Comparison of ENCODE assay signal across 11 cellular contexts in genomic region chr21:14850394-14850793, GRCh38.
"Had no signal": no experiment of that assay in that cellular context is flagged by ENCODE, and none has a peak within 500 bp of the region (broad histone marks: within the 10 kb centered on the region; RNA-seq: fewer than 3 reads in every experiment).

No MANE protein-coding gene starts in this region.

- H3K27ac Mint-ChIP-seq: activated naive CD4-positive, alpha-beta T cell treated with anti-CD3 and anti-CD28 coated beads for 36 hours; neural progenitor cell; T-helper 1 cell treated with Interleukin-12 subunit alpha and Interleukin-12 subunit beta and Interleukin-4 antibody, amounts not matched to agents 30 μg/mL and 1 μg/mL, for 36 hours had no signal

- H3K4me1 Mint-ChIP-seq: neural progenitor cell had no signal

- H3K4me3 Mint-ChIP-seq: activated naive CD4-positive, alpha-beta T cell treated with anti-CD3 and anti-CD28 coated beads for 36 hours; neural progenitor cell; T-helper 1 cell treated with Interleukin-12 subunit alpha and Interleukin-12 subunit beta and Interleukin-4 antibody, amounts not matched to agents 30 μg/mL and 1 μg/mL, for 36 hours had no signal

- DNase-seq: activated CD4-positive, alpha-beta T cell treated with anti-CD3 and anti-CD28 coated beads for 48 hours; activated naive CD4-positive, alpha-beta T cell treated with anti-CD3 and anti-CD28 coated beads for 36 hours; adrenal gland; cerebellar nuclear complex; dorsolateral prefrontal cortex; gastrocnemius medialis; kidney glomerular epithelial cell; stimulated activated CD4-positive, alpha-beta T cell treated with anti-CD3 and anti-CD28 coated beads, Interleukin-4, amount 100 ng/mL, for 1 hour; stomach had no signal

- ATAC-seq: gastrocnemius medialis had no signal
